14 cellular contexts compared by ENCODE assay signal in genomic region chr20:43837856-43838702, GRCh38.
"Had no signal": no experiment of that assay in that cellular context is flagged by ENCODE, and none has a peak within 500 bp of the region (broad histone marks: within the 10 kb centered on the region; RNA-seq: fewer than 3 reads in every experiment).

No MANE protein-coding gene starts in this region.

- DNase-seq: activated CD4-positive, alpha-beta T cell treated with anti-CD3 and anti-CD28 coated beads for 48 hours; activated gamma-delta T cell; activated T-cell treated with anti-CD3 and anti-CD28 coated beads for 4 hours; aorta; cerebellar nuclear complex; dermis blood vessel endothelial cell; gastrocnemius medialis; nephron progenitor cell; stimulated activated CD4-positive, alpha-beta T cell treated with anti-CD3 and anti-CD28 coated beads, Interleukin-1b, Interleukin-23, amount 100 ng/mL, for 48 hours; T-helper 17 cell had no signal

- H3K9me3 ChIP-seq: gastrocnemius medialis had no signal

- H3K4me3 Mint-ChIP-seq: nephron progenitor cell, T-helper 17 cell, WTC11 had no signal

- H3K4me1 Mint-ChIP-seq: nephron progenitor cell, WTC11 had no signal

- H3K27ac ChIP-seq: gastrocnemius medialis had no signal

- H3K36me3 Mint-ChIP-seq: WTC11 had no signal

- FAIRE-seq: keratinocyte, TTC549 had no signal

- H3K9me3 Mint-ChIP-seq: nephron progenitor cell, WTC11 had no signal

- H3K27ac Mint-ChIP-seq: nephron progenitor cell, T-helper 17 cell, WTC11 had no signal

- H3K36me3 ChIP-seq: gastrocnemius medialis had no signal

- ATAC-seq: gastrocnemius medialis, left lobe of liver, T-helper 17 cell, WTC11 had no signal

- H3K4me1 ChIP-seq: gastrocnemius medialis had no signal

- H3K4me3 ChIP-seq: gastrocnemius medialis had no signal
